18 cellular contexts compared by ENCODE assay signal in the genomic region with DNA sequence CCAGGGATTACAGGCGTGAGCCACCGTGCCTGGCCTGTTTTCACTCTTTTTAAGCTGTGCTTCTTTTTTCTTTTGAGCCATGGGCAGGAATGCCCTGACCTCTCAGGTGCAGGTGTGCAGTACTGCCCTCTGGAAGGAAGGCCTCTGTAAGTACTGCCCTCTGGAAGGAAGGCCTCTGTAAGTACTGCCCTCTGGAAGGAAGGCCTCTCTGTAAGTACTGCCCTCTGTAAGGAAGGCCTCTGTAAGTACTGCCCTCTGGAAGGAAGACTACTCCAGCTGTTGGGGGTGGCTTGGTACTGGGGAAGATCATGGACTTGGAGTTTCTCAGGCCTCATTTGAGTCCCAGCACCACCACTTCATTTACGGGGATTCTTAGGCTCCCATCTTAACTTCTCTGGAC.
DNase-seq lines count a peak whose midpoint lies in the region; ATAC-seq and TF ChIP-seq lines count a peak whose summit lies in the region.
"Had no signal": no experiment of that assay in that cellular context is flagged by ENCODE, and none has a peak within 500 bp of the region (broad histone marks: within the 10 kb centered on the region; RNA-seq: fewer than 3 reads in every experiment).

No MANE protein-coding gene starts in this region.

- H3K27me3 ChIP-seq in Loucy (ENCODE audit: insufficient read depth, low read length, poor library complexity, severe bottlenecking), result no peaks in the 10 kb centered on the region
- no peaks in the 10 kb centered on the region for H3K27me3 ChIP-seq in Peyer's patch
- H3K27me3 ChIP-seq: adrenal gland, SJCRH30, testis had no signal

- TF ChIP-seq POLR2A in Peyer's patch (IDR thresholded peaks at IDR 0.05), result no peak

- intact Hi-C loops in activated naive CD4-positive, alpha-beta T cell treated with anti-CD3 and anti-CD28 coated beads for 36 hours (cut with micrococcal nuclease), result no loop called here

- peak overlapping the region; percentile 39 for H3K27ac Mint-ChIP-seq in activated naive CD4-positive, alpha-beta T cell treated with anti-CD3 and anti-CD28 coated beads for 36 hours

- H3K4me3 ChIP-seq in Loucy (ENCODE audit: low read length, poor library complexity, severe bottlenecking), result no peak overlapping the region
- no peak overlapping the region for H3K4me3 ChIP-seq in Peyer's patch
- H3K4me3 ChIP-seq: adrenal gland, SJCRH30, testis had no signal

- no peaks in the 10 kb centered on the region for H3K9me3 Mint-ChIP-seq in activated naive CD4-positive, alpha-beta T cell treated with anti-CD3 and anti-CD28 coated beads for 36 hours

- H3K4me1 ChIP-seq in Loucy (ENCODE audit: insufficient read depth, low read length, poor library complexity, severe bottlenecking) (peaks cover 25% of the 10 kb centered on the region), Peyer's patch (no peaks in the 10 kb centered on the region)
- H3K4me1 ChIP-seq: adrenal gland, Caco-2, SJCRH30, testis had no signal

- no peaks in the 10 kb centered on the region for H3F3A ChIP-seq in Loucy (ENCODE audit: low read depth)

- H3K36me3 ChIP-seq in Loucy (ENCODE audit: insufficient read depth, low read length) (no peaks in the 10 kb centered on the region), Peyer's patch (no peaks in the 10 kb centered on the region)
- H3K36me3 ChIP-seq: adrenal gland, SJCRH30 had no signal

- no peak for ATAC-seq in HG02870 (IDR thresholded peaks at IDR 0.05; ENCODE audit: unreplicated experiment)

- H3K9ac ChIP-seq in Loucy (ENCODE audit: low read depth, low read length, poor library complexity, severe bottlenecking), result no peak overlapping the region

- TF ChIP-seq CTCF in Loucy (conservative IDR thresholded peaks at IDR 0.05; ENCODE audit: low read length) (no peak), Peyer's patch (IDR thresholded peaks at IDR 0.05) (peak in 2 of 6 experiments; percentile 21 to 29)

- H3K79me2 ChIP-seq in Loucy (ENCODE audit: insufficient read depth, low read length), result no peaks in the 10 kb centered on the region

- H3K9me3 ChIP-seq in Loucy (ENCODE audit: insufficient read depth, low read depth, low read length) (no peaks in the 10 kb centered on the region), Peyer's patch (no peaks in the 10 kb centered on the region)
- H3K9me3 ChIP-seq: adrenal gland, SJCRH30, testis had no signal

- H3K36me3 Mint-ChIP-seq in activated naive CD4-positive, alpha-beta T cell treated with anti-CD3 and anti-CD28 coated beads for 36 hours (ENCODE audit: low read depth), result no peaks in the 10 kb centered on the region

- H3K4me2 ChIP-seq in Loucy (ENCODE audit: low read depth, low read length, poor library complexity, severe bottlenecking), result no peak overlapping the region

- DNase-seq in activated naive CD4-positive, alpha-beta T cell treated with anti-CD3 and anti-CD28 coated beads for 36 hours, result no peak
- no peak for DNase-seq in activated naive CD4-positive, alpha-beta T cell treated with Interleukin-2 at 50 U/mL for 16 hours
- DNase-seq in ecto neural progenitor cell (ENCODE audit: low spot score), result peak; percentile 26
- peak; percentile 47 for DNase-seq in renal cortical epithelial cell (ENCODE audit: low read depth)
- no peak for DNase-seq in foreskin melanocyte
- DNase-seq in Peyer's patch, result no peak
- DNase-seq: activated CD4-positive, CD25-positive, alpha-beta regulatory T cell; effector memory CD4-positive, alpha-beta T cell; GDM1; NCI-H2081 treated with DMSO at 0.1 percent for 48 hours; NCI-H524; occipital lobe; SJCRH30; testis had no signal

- H4K20me1 ChIP-seq in Loucy (ENCODE audit: insufficient read depth, low read length, poor library complexity, severe bottlenecking), result no peaks in the 10 kb centered on the region

- H3K4me3 Mint-ChIP-seq in activated naive CD4-positive, alpha-beta T cell treated with anti-CD3 and anti-CD28 coated beads for 36 hours, result no peak overlapping the region

- peaks cover 13% of the 10 kb centered on the region for H3K4me1 Mint-ChIP-seq in activated naive CD4-positive, alpha-beta T cell treated with anti-CD3 and anti-CD28 coated beads for 36 hours (ENCODE audit: low read depth)

- CTCF ChIA-PET in activated naive CD4-positive, alpha-beta T cell treated with anti-CD3 and anti-CD28 coated beads for 36 hours (lab: Charles Lee), result interaction anchor here (0.7 to 1.3 kb wide), 2 partner anchors 48 to 224 kb away, joined by 3 to 8 read pairs; no protein-coding TSS in a partner anchor

- no peaks in the 10 kb centered on the region for H3K27me3 Mint-ChIP-seq in activated naive CD4-positive, alpha-beta T cell treated with anti-CD3 and anti-CD28 coated beads for 36 hours (ENCODE audit: low read depth)

- peak overlapping the region in 1 of 4 donors; percentile 5 for H3K27ac ChIP-seq in Peyer's patch
- H3K27ac ChIP-seq: adrenal gland, SJCRH30, testis had no signal

- H2AFZ ChIP-seq in Loucy (ENCODE audit: low read length), result peak overlapping the region; percentile 26; the same call in 1 of the 2 replicates

- no peaks in the 10 kb centered on the region for H3K9me2 ChIP-seq in Loucy (replicated peaks; ENCODE audit: low read depth, low read length)

Comparison
In these comparisons a context has a peak if more than half of its experiments do, and no peak if none do; other contexts are left out.
1. DNase-seq: peak in ecto neural progenitor cell (single experiment) and renal cortical epithelial cell (single experiment); none in activated naive CD4-positive, alpha-beta T cell treated with anti-CD3 and anti-CD28 coated beads for 36 hours (single experiment), activated naive CD4-positive, alpha-beta T cell treated with Interleukin-2 at 50 U/mL for 16 hours (single experiment), foreskin melanocyte (single experiment) and Peyer's patch (0 of 3).